Comparison of ENCODE assay signal across 8 cellular contexts in the genomic region with DNA sequence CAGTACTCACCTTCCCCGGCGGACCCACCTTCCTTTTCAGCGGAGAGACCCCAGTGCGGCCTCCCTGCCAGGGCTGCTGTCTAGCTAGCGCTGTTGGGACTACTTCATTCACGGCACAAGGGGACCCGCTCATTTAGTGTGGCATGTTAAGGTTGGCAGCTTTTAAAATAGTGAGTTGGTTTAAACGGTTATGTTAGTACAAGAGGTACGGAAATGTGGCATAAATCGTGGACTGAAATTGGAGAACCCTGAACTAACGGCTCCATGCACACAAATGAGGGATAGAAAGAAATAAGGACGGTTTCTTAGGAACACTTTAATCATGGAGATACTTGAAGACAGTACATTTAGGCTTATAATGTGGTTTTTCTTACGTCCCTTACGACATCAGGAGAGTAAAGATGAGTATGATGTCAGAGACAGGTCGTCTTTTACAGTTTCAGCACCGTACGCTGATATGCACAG. TPM values are rescaled to one million over a fixed set of nuclear protein-coding genes. Genes with fewer than 3 reads are reported as not detected.
DNase-seq lines count a peak whose midpoint lies in the region; ATAC-seq and TF ChIP-seq lines count a peak whose summit lies in the region.

No MANE protein-coding gene starts in this region.

- no peaks in the 10 kb centered on the region for H3K9me2 ChIP-seq in Loucy (replicated peaks; ENCODE audit: low read depth, low read length)

- CTCF ChIA-PET in activated CD8-positive, alpha-beta T cell treated with anti-CD3 and anti-CD28 coated beads, Interleukin-2, amount 10 ng/mL, durations not matched to agents 7 days and 5 days (lab: Charles Lee), result interaction anchor here (1.2 to 6.2 kb wide), 4 partner anchors 10 to 178 kb away, joined by 3 to 43 read pairs (median 8); no protein-coding TSS in a partner anchor

- no peaks in the 10 kb centered on the region for H3K9me3 Mint-ChIP-seq in activated CD8-positive, alpha-beta T cell treated with anti-CD3 and anti-CD28 coated beads, Interleukin-2, amount 10 ng/mL, durations not matched to agents 7 days and 5 days (ENCODE audit: insufficient read depth)

- H3K27me3 Mint-ChIP-seq in activated CD8-positive, alpha-beta T cell treated with anti-CD3 and anti-CD28 coated beads, Interleukin-2, amount 10 ng/mL, durations not matched to agents 7 days and 5 days (ENCODE audit: low read depth), result no peaks in the 10 kb centered on the region

- POLR2A ChIA-PET in activated CD8-positive, alpha-beta T cell treated with anti-CD3 and anti-CD28 coated beads, Interleukin-2, amount 10 ng/mL, durations not matched to agents 7 days and 5 days (lab: Charles Lee), result interaction anchor here (0.6 to 2.2 kb wide), 6 partner anchors 8 to 236 kb away, joined by 3 to 12 read pairs (median 4); a partner anchor contains a TSS

- H3K4me1 ChIP-seq in Loucy (ENCODE audit: insufficient read depth, low read length, poor library complexity, severe bottlenecking), result peaks cover 43% of the 10 kb centered on the region
- peaks cover 13% of the 10 kb centered on the region for H3K4me1 ChIP-seq in rectal smooth muscle tissue (ENCODE audit: control insufficient read depth, insufficient read depth, low read length)

- H3K9ac ChIP-seq in Loucy (ENCODE audit: low read depth, low read length, poor library complexity, severe bottlenecking), result peak overlapping the region; percentile 98
- H3K9ac ChIP-seq in rectal smooth muscle tissue (ENCODE audit: low read length), result peak overlapping the region; percentile 81

- peak overlapping the region; percentile 96 for H3K27ac Mint-ChIP-seq in activated CD8-positive, alpha-beta T cell treated with anti-CD3 and anti-CD28 coated beads, Interleukin-2, amount 10 ng/mL, durations not matched to agents 7 days and 5 days

- peaks cover 19% of the 10 kb centered on the region for H4K20me1 ChIP-seq in Loucy (ENCODE audit: insufficient read depth, low read length, poor library complexity, severe bottlenecking)

- H3K4me3 Mint-ChIP-seq in activated CD8-positive, alpha-beta T cell treated with anti-CD3 and anti-CD28 coated beads, Interleukin-2, amount 10 ng/mL, durations not matched to agents 7 days and 5 days, result peak overlapping the region; percentile 86

- H3F3A ChIP-seq in Loucy (ENCODE audit: low read depth), result no peaks in the 10 kb centered on the region

- H3K27me3 ChIP-seq in Loucy (ENCODE audit: insufficient read depth, low read length, poor library complexity, severe bottlenecking) (peaks cover 5% of the 10 kb centered on the region), rectal smooth muscle tissue (ENCODE audit: control insufficient read depth, insufficient read depth, low read length) (no peaks in the 10 kb centered on the region)

- DNase-seq in activated CD8-positive, alpha-beta T cell treated with anti-CD3 and anti-CD28 coated beads, Interleukin-2, amount 10 ng/mL, durations not matched to agents 7 days and 5 days, result no peak
- DNase-seq in globus pallidus (ENCODE audit: low spot score) (peak; percentile 24), inferior parietal cortex (ENCODE audit: extremely low spot score) (no peak)

- TF ChIP-seq CTCF in C4-2B (conservative IDR thresholded peaks at IDR 0.05) (no peak), Loucy (conservative IDR thresholded peaks at IDR 0.05; ENCODE audit: low read length) (no peak)

- H3K9me3 ChIP-seq in Loucy (ENCODE audit: insufficient read depth, low read depth, low read length), result no peaks in the 10 kb centered on the region

- peak overlapping the region; percentile 72 for H2AFZ ChIP-seq in Loucy (ENCODE audit: low read length)

- H3K36me3 ChIP-seq in Loucy (ENCODE audit: insufficient read depth, low read length), result peaks cover 9% of the 10 kb centered on the region
- H3K36me3 ChIP-seq in rectal smooth muscle tissue (ENCODE audit: control insufficient read depth, insufficient read depth, low read length), result peaks cover 5% of the 10 kb centered on the region

- H3K4me2 ChIP-seq in Loucy (ENCODE audit: low read depth, low read length, poor library complexity, severe bottlenecking), result peak overlapping the region; percentile 96

- peaks cover 87% of the 10 kb centered on the region for H3K79me2 ChIP-seq in Loucy (ENCODE audit: insufficient read depth, low read length)

- H3K4me3 ChIP-seq in Loucy (ENCODE audit: low read length, poor library complexity, severe bottlenecking), result peak overlapping the region; percentile 90
- peak overlapping the region; percentile 72 for H3K4me3 ChIP-seq in rectal smooth muscle tissue (ENCODE audit: low read length)

- H3K36me3 Mint-ChIP-seq in activated CD8-positive, alpha-beta T cell treated with anti-CD3 and anti-CD28 coated beads, Interleukin-2, amount 10 ng/mL, durations not matched to agents 7 days and 5 days (ENCODE audit: low read depth), result peaks cover 29% of the 10 kb centered on the region

- ATAC-seq in GM18873 (IDR thresholded peaks at IDR 0.05; ENCODE audit: low FRiP score, unreplicated experiment), result peak; percentile 3
- ATAC-seq in activated CD8-positive, alpha-beta T cell treated with anti-CD3 and anti-CD28 coated beads, Interleukin-2, amount 10 ng/mL, durations not matched to agents 7 days and 5 days, result peak; percentile 27
- no peak for ATAC-seq in GM21737 (IDR thresholded peaks at IDR 0.05; ENCODE audit: unreplicated experiment)

- H3K27ac ChIP-seq in C4-2B (peak overlapping the region; percentile 90), rectal smooth muscle tissue (ENCODE audit: low read depth, low read length) (peak overlapping the region; percentile 86)

- peaks cover 39% of the 10 kb centered on the region for H3K4me1 Mint-ChIP-seq in activated CD8-positive, alpha-beta T cell treated with anti-CD3 and anti-CD28 coated beads, Interleukin-2, amount 10 ng/mL, durations not matched to agents 7 days and 5 days (ENCODE audit: low read depth)

RNA-seq across cellular contexts. Expression of a gene that starts 0.8 kb away (rescaled TPM):
- total RNA-seq in activated CD8-positive, alpha-beta T cell treated with anti-CD3 and anti-CD28 coated beads, Interleukin-2, amount 10 ng/mL, durations not matched to agents 7 days and 5 days, result 10 to 100 TPM; 26.5 to 27.7 TPM

RNA-seq across cellular contexts. Expression of a gene that starts 0.8 kb away (rescaled TPM):
- 10 to 100 TPM; 24.9 to 25.3 TPM for total RNA-seq in activated CD8-positive, alpha-beta T cell treated with anti-CD3 and anti-CD28 coated beads, Interleukin-2, amount 10 ng/mL, durations not matched to agents 7 days and 5 days
